In the genomic region with DNA sequence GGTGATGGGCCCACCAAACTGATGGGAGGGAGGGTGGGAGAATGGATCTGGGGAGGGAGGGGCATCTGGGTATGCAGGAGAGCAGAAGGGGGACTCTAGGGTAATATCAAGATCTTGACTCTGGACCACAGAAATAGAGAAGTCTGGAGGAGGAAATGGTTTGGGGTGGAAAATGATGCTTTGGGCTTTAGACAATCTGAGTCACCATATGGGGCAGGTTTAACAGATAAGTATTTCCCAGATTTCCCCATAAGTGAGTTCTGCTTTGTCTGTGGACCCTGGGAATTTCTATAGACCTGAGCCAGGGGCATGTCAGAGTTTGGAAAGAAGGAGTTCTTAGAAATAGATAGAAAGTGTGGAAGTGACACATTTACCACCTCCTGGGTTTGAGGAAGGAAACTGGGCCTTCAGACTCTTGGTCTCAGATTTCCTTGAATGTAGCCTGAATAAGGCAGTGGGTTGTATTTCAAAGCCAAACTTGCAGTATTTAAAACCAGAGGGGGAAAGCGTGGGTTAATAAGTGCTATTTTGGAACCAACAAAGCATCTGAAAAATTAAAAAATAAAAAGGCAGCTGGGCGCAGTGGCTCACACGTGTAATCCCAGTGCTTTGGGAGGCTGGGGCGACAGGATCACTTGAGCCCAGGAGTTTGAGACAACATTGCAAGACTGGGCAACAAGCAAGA, we compare ENCODE assay signal across 15 cellular contexts. TPM values are rescaled to one million over a fixed set of nuclear protein-coding genes. Genes with fewer than 3 reads are reported as not detected.
DNase-seq lines count a peak whose midpoint lies in the region; ATAC-seq and TF ChIP-seq lines count a peak whose summit lies in the region.
"Had no signal": no experiment of that assay in that cellular context is flagged by ENCODE, and none has a peak within 500 bp of the region (broad histone marks: within the 10 kb centered on the region; RNA-seq: fewer than 3 reads in every experiment).

No MANE protein-coding gene starts in this region.

- H3K36me3 Mint-ChIP-seq in activated B cell treated with CpG ODN at 0.5 μM for 24 hours (ENCODE audit: low read depth): no peaks in the 10 kb centered on the region
- H3K36me3 Mint-ChIP-seq in WTC11: peaks cover 5% of the 10 kb centered on the region; the same call in 1 of the 2 replicates

- peaks cover 0 to 39% (median 12%) of the 10 kb centered on the region in 3 donors for H3K4me1 ChIP-seq in esophagus squamous epithelium

- POLR2A ChIA-PET in activated B cell treated with CpG ODN at 0.5 μM for 24 hours (lab: Charles Lee) (no interaction called here), WTC11 (lab: Charles Lee) (no interaction called here)

- H3K4me3 ChIP-seq in esophagus squamous epithelium: no peak overlapping the region

- no peak for TF ChIP-seq CTCF in activated B cell treated with CpG ODN at 0.5 μM for 24 hours (IDR thresholded peaks at IDR 0.05)
- TF ChIP-seq CTCF in WTC11 (IDR thresholded peaks at IDR 0.05): no peak
- no peak for TF ChIP-seq CTCF in esophagus squamous epithelium (IDR thresholded peaks at IDR 0.05)

- H3K9me3 Mint-ChIP-seq in activated B cell treated with CpG ODN at 0.5 μM for 24 hours (no peaks in the 10 kb centered on the region), WTC11 (peaks cover 14% of the 10 kb centered on the region)

- no peak for TF ChIP-seq POLR2A in esophagus squamous epithelium (IDR thresholded peaks at IDR 0.05)

- H3K4me3 Mint-ChIP-seq in activated B cell treated with CpG ODN at 0.5 μM for 24 hours (no peak overlapping the region), WTC11 (no peak overlapping the region)
- H3K4me3 Mint-ChIP-seq: T-helper 17 cell had no signal

- H3K27ac ChIP-seq in esophagus squamous epithelium: no peak overlapping the region
- H3K27ac ChIP-seq: C4-2B had no signal

- H3K27me3 Mint-ChIP-seq in activated B cell treated with CpG ODN at 0.5 μM for 24 hours (no peaks in the 10 kb centered on the region), WTC11 (ENCODE audit: low read depth) (peaks cover 3% of the 10 kb centered on the region; the same call in 1 of the 2 replicates)
- H3K27me3 Mint-ChIP-seq: T-helper 17 cell had no signal

- ATAC-seq in activated B cell treated with CpG ODN at 0.5 μM for 24 hours (ENCODE audit: low read depth): peak; percentile 42
- ATAC-seq in WTC11: no peak
- ATAC-seq: T-helper 17 cell had no signal

- H3K27ac Mint-ChIP-seq in activated B cell treated with CpG ODN at 0.5 μM for 24 hours: no peak overlapping the region
- H3K27ac Mint-ChIP-seq in WTC11: no peak overlapping the region
- H3K27ac Mint-ChIP-seq: T-helper 17 cell had no signal

- H3K36me3 ChIP-seq in esophagus squamous epithelium: no peaks in the 10 kb centered on the region

- DNase-seq in ELR (ENCODE audit: low read depth): peak; percentile 27
- peak; percentile 75 to 77 for DNase-seq in Kasumi-1 (lab: John Stamatoyannopoulos, UW)
- no peak for DNase-seq in activated B cell treated with CpG ODN at 0.5 μM for 24 hours
- DNase-seq in iris pigment epithelial cell (ENCODE audit: low read depth): peak; percentile 37
- DNase-seq in WTC11 (ENCODE audit: low spot score): no peak
- no peak for DNase-seq in occipital lobe (lab: John Stamatoyannopoulos, UW)
- no peak for DNase-seq in esophagus squamous epithelium (lab: John Stamatoyannopoulos, UW)
- DNase-seq in NCI-H2196 treated with DMSO at 0.1 percent for 48 hours (lab: John Stamatoyannopoulos, UW; ENCODE audit: unreplicated experiment): no peak
- DNase-seq: substantia nigra, T-helper 17 cell had no signal

- intact Hi-C loops in activated B cell treated with CpG ODN at 0.5 μM for 24 hours (cut with micrococcal nuclease) (loop anchor here (2.0 kb wide), 1 partner anchor 17 kb away; no protein-coding TSS in a partner anchor), esophagus squamous epithelium (cut with DNase I) (no loop called here)

- WGBS in esophagus squamous epithelium, 2 donors: 85 to 88% methylated on average over 4 of the region's 4 CpGs

- H3K27me3 ChIP-seq in esophagus squamous epithelium: no peaks in the 10 kb centered on the region

- CTCF ChIA-PET in activated B cell treated with CpG ODN at 0.5 μM for 24 hours (lab: Charles Lee) (no interaction called here), WTC11 (lab: Charles Lee) (no interaction called here)

- peaks cover 14% of the 10 kb centered on the region for H3K4me1 Mint-ChIP-seq in activated B cell treated with CpG ODN at 0.5 μM for 24 hours
- peaks cover 42% of the 10 kb centered on the region for H3K4me1 Mint-ChIP-seq in WTC11
- H3K4me1 Mint-ChIP-seq: T-helper 17 cell had no signal

- H3K9me3 ChIP-seq in esophagus squamous epithelium: no peaks in the 10 kb centered on the region

TF ChIP-seq in WTC11, 78 proteins besides CTCF, POLR2A, EP300 and RAD21:
- TF ChIP-seq ZNF263 (CRISPR knock-in tag; IDR thresholded peaks at IDR 0.05; ENCODE audit: low read depth) (no peak), NFYB (CRISPR knock-in tag; conservative IDR thresholded peaks at IDR 0.05; ENCODE audit: low read depth) (no peak), ZNF138 (CRISPR knock-in tag; conservative IDR thresholded peaks at IDR 0.05) (no peak), PRRX2 (CRISPR knock-in tag; IDR thresholded peaks at IDR 0.05) (no peak)
- TF ChIP-seq, protein P1, sequence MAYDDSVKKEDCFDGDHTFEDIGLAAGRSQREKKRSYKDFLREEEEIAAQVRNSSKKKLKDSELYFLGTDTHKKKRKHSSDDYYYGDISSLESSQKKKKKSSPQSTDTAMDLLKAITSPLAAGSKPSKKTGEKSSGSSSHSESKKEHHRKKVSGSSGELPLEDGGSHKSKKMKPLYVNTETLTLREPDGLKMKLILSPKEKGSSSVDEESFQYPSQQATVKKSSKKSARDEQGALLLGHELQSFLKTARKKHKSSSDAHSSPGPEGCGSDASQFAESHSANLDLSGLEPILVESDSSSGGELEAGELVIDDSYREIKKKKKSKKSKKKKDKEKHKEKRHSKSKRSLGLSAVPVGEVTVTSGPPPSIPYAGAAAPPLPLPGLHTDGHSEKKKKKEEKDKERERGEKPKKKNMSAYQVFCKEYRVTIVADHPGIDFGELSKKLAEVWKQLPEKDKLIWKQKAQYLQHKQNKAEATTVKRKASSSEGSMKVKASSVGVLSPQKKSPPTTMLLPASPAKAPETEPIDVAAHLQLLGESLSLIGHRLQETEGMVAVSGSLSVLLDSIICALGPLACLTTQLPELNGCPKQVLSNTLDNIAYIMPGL (CRISPR knock-in tag; IDR thresholded peaks at IDR 0.05): no peak
- TF ChIP-seq, protein P2, sequence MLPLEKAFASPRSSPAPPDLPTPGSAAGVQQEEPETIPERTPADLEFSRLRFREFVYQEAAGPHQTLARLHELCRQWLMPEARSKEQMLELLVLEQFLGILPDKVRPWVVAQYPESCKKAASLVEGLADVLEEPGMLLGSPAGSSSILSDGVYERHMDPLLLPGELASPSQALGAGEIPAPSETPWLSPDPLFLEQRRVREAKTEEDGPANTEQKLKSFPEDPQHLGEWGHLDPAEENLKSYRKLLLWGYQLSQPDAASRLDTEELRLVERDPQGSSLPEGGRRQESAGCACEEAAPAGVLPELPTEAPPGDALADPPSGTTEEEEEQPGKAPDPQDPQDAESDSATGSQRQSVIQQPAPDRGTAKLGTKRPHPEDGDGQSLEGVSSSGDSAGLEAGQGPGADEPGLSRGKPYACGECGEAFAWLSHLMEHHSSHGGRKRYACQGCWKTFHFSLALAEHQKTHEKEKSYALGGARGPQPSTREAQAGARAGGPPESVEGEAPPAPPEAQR (CRISPR knock-in tag; IDR thresholded peaks at IDR 0.05): no peak

RNA-seq across cellular contexts. Expression of a gene that starts 15.1 kb away (rescaled TPM):
- total RNA-seq in activated B cell treated with CpG ODN at 0.5 μM for 24 hours: 1.4 and 1.9 TPM in 2 replicates
- total RNA-seq in WTC11 (2021): 0.34 to 0.55 TPM (median 0.42 TPM) in 3 replicates
- not detected for total RNA-seq in occipital lobe
- 10 to 100 TPM in 1 of 4 donors, 1 to 10 TPM in 2, under 1 TPM in 1; 0.53 to 37.4 (median 4.3) TPM for total RNA-seq in esophagus squamous epithelium
- total RNA-seq: lung microvascular endothelial cell, OCI-LY7 had no signal

RNA-seq across cellular contexts. Expression of a gene that starts 35.0 kb away (rescaled TPM):
- 1.2 TPM in 2 replicates for total RNA-seq in activated B cell treated with CpG ODN at 0.5 μM for 24 hours
- 17.7 to 25.6 TPM (median 17.9 TPM) in 3 replicates for total RNA-seq in WTC11 (2021)
- 2.2 TPM for total RNA-seq in occipital lobe
- 10 to 100 TPM in 1 of 4 donors, 1 to 10 TPM in 3; 4.3 to 14.4 (median 6.7) TPM for total RNA-seq in esophagus squamous epithelium

RNA-seq across cellular contexts. Expression of a gene that starts 37.1 kb away (rescaled TPM):
- total RNA-seq in activated B cell treated with CpG ODN at 0.5 μM for 24 hours (0.53 and 0.71 TPM in 2 replicates), WTC11 (2021) (not detected in 3 replicates), occipital lobe (0.78 TPM), esophagus squamous epithelium (10 to 100 TPM in 1 of 4 donors, 1 to 10 TPM in 3; 1.3 to 16.5 (median 4.4) TPM)
- total RNA-seq: activated CD8-positive, alpha-beta memory T cell treated with anti-CD3 and anti-CD28 coated beads for 36 hours; H4; lung microvascular endothelial cell; OCI-LY7 had no signal

Comparison
In these comparisons a context has a peak if more than half of its experiments do, and no peak if none do; other contexts are left out.
1. DNase-seq: peak in ELR (single experiment), Kasumi-1 (2 of 2) and iris pigment epithelial cell (single experiment); none in activated B cell treated with CpG ODN at 0.5 μM for 24 hours (single experiment), WTC11 (single experiment), occipital lobe (single experiment), esophagus squamous epithelium (single experiment) and NCI-H2196 treated with DMSO at 0.1 percent for 48 hours (single experiment).